ENCODE assay signal across 20 cellular contexts in the genomic region with DNA sequence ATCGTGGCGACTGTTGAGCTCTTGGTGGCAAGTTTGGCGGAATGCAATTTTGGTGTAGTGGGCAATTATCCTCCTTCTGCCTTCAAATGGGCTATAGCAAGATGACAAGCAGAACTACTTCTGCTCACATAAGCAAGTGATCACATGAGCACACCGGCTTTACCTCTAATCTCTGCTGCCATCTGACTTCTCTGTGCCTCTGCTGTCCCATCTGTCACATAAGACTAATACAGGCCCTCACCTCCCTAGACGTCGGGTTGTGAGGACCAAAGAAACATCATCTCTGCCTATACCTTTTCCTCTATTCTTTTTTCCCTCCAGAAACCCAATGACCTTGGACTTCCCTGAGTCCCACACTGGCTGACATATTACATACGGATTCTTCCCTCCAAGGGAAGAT.
"Had no signal": no experiment of that assay in that cellular context is flagged by ENCODE, and none has a peak within 500 bp of the region (broad histone marks: within the 10 kb centered on the region; RNA-seq: fewer than 3 reads in every experiment).

No MANE protein-coding gene starts in this region.

- H3K27me3 Mint-ChIP-seq: naive thymus-derived CD8-positive, alpha-beta T cell; type B pancreatic cell had no signal

- H3K4me3 ChIP-seq: coronary artery, mucosa of descending colon, ovary, right atrium auricular region, uterus had no signal

- H3K4me3 Mint-ChIP-seq: endodermal cell; naive thymus-derived CD8-positive, alpha-beta T cell; type B pancreatic cell had no signal

- H3K27ac Mint-ChIP-seq: endodermal cell; naive thymus-derived CD8-positive, alpha-beta T cell; type B pancreatic cell had no signal

- FAIRE-seq: endothelial cell of umbilical vein, frontal cortex, small intestine had no signal

- DNase-seq: effector CD4-positive, alpha-beta T cell; endodermal cell; erythroblast; islet precursor cell; mammary epithelial cell; mucosa of descending colon; naive thymus-derived CD8-positive, alpha-beta T cell; nucleus accumbens; ovary; small intestine; stimulated activated CD4-positive, alpha-beta T cell treated with anti-CD3 and anti-CD28 coated beads, Interleukin-12 subunit alpha, Interleukin-12 subunit beta, amount 100 ng/mL, for 4 hours; stimulated activated CD4-positive, alpha-beta T cell treated with anti-CD3 and anti-CD28 coated beads, Interleukin-2, amount 100 ng/mL, for 48 hours; stimulated activated naive CD4-positive, alpha-beta T cell treated with Interleukin-2 at 50 U/mL for 16 hours; uterus had no signal

- ATAC-seq: left lobe of liver; naive thymus-derived CD8-positive, alpha-beta T cell had no signal

- H3K36me3 Mint-ChIP-seq: naive thymus-derived CD8-positive, alpha-beta T cell had no signal

- H3K9me3 ChIP-seq: mucosa of descending colon, ovary, right atrium auricular region, uterus had no signal

- H3K36me3 ChIP-seq: ovary, right atrium auricular region, uterus had no signal

- H3K27me3 ChIP-seq: ovary, right atrium auricular region, uterus had no signal

- H3K9me3 Mint-ChIP-seq: endodermal cell, type B pancreatic cell had no signal

- H3K27ac ChIP-seq: coronary artery, ovary had no signal
